1 cellular context compared by ENCODE assay signal in the genomic region with DNA sequence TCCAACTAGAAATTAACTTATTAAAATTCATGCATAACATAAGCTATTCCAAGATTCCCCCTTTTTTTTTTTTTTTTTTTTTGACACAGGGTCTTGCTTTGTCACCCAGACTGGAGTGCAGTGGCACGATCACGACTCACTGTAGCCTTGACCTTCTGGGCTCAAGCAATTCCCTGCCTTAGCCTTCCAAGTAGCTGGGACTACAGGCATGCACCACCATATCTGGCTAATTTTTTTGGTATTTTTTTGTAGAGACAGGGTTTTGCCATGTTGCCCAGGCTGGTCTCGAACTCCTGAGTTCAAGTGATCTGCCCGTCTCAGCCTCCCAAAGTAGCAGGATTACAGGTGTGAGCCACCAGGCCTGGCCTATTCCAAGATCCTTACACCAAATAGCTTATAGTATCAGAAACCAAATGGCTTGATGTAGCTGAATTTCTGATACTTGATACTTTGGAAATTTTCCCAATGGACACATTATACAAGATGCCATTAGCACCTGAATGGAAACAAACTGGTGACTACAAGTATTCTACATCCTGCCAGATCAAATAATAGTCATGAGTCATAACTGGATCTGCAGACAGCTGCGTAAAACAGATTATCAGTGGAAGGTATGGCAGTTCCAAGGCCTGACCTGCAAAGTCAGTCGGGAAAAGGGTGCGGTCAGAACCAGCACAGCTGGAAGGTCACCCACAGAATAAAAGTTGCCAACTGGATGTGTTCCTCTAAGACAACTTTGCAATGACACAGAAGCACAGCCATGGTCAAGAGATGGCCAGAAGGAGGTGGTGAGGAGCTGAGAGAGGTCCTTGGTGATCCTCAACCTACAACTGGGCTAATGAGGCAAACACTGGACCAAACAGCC.
TF ChIP-seq lines count a peak whose summit lies in the region.

No MANE protein-coding gene starts in this region.

TF ChIP-seq in K562, 482 proteins besides CTCF, POLR2A, EP300 and RAD21 (continued from another document and continues in another):
- TF ChIP-seq, protein P1, sequence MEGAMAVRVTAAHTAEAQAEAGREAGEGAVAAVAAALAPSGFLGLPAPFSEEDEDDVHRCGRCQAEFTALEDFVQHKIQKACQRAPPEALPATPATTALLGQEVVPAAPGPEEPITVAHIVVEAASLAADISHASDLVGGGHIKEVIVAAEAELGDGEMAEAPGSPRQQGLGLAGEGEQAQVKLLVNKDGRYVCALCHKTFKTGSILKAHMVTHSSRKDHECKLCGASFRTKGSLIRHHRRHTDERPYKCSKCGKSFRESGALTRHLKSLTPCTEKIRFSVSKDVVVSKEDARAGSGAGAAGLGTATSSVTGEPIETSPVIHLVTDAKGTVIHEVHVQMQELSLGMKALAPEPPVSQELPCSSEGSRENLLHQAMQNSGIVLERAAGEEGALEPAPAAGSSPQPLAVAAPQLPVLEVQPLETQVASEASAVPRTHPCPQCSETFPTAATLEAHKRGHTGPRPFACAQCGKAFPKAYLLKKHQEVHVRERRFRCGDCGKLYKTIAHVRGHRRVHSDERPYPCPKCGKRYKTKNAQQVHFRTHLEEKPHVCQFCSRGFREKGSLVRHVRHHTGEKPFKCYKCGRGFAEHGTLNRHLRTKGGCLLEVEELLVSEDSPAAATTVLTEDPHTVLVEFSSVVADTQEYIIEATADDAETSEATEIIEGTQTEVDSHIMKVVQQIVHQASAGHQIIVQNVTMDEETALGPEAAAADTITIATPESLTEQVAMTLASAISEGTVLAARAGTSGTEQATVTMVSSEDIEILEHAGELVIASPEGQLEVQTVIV (CRISPR knock-in tag; IDR thresholded peaks at IDR 0.05; ENCODE audit: borderline replicate concordance), result no peak
- TF ChIP-seq NONO (IDR thresholded peaks at IDR 0.05; ENCODE audit: low read depth in 2 of 2, low read length in 1 of 2), result no peak
- no peak for TF ChIP-seq NFYB (IDR thresholded peaks at IDR 0.05; ENCODE audit: extremely low read depth, insufficient read length)
- TF ChIP-seq TSC22D4 (tag; IDR thresholded peaks at IDR 0.05), result no peak
- TF ChIP-seq NCOR1 (IDR thresholded peaks at IDR 0.05), result peak; percentile 82
- TF ChIP-seq, protein P2, sequence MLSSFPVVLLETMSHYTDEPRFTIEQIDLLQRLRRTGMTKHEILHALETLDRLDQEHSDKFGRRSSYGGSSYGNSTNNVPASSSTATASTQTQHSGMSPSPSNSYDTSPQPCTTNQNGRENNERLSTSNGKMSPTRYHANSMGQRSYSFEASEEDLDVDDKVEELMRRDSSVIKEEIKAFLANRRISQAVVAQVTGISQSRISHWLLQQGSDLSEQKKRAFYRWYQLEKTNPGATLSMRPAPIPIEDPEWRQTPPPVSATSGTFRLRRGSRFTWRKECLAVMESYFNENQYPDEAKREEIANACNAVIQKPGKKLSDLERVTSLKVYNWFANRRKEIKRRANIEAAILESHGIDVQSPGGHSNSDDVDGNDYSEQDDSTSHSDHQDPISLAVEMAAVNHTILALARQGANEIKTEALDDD (IDR thresholded peaks at IDR 0.05), result peak; percentile 93
- TF ChIP-seq ZFP1 (CRISPR knock-in tag; IDR thresholded peaks at IDR 0.05), result no peak
- 0 out of 2 replicates have a peak, but pooled peaks have one; percentile 9 for TF ChIP-seq CC2D1A (IDR thresholded peaks at IDR 0.05)
- no peak for TF ChIP-seq ZNF57 (CRISPR knock-in tag; IDR thresholded peaks at IDR 0.05)
- TF ChIP-seq GABPB1 (CRISPR knock-in tag; IDR thresholded peaks at IDR 0.05), result no peak
- TF ChIP-seq, protein P3, sequence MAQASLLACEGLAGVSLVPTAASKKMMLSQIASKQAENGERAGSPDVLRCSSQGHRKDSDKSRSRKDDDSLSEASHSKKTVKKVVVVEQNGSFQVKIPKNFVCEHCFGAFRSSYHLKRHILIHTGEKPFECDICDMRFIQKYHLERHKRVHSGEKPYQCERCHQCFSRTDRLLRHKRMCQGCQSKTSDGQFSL (CRISPR knock-in tag; IDR thresholded peaks at IDR 0.05), result no peak
- TF ChIP-seq, protein P3 (tag; IDR thresholded peaks at IDR 0.05), result no peak
- TF ChIP-seq ZFX (CRISPR knock-in tag; IDR thresholded peaks at IDR 0.05), result peak; percentile 35; the same call in 1 of the 2 replicates
- TF ChIP-seq SLC30A9 (CRISPR knock-in tag; IDR thresholded peaks at IDR 0.05), result no peak
- TF ChIP-seq FOXK2 (conservative IDR thresholded peaks at IDR 0.05 in 1 of 2, IDR thresholded peaks at IDR 0.05 in 1 of 2; ENCODE audit: low read depth in 2 of 2), result peak; percentile 11 to 40; a peak in 1 of 4 replicates
- no peak for TF ChIP-seq BRCA1 (IDR thresholded peaks at IDR 0.05)
- TF ChIP-seq BRCA1 (CRISPR knock-in tag; IDR thresholded peaks at IDR 0.05), result no peak
- peak; percentile 57 for TF ChIP-seq FOXM1 (IDR thresholded peaks at IDR 0.05; ENCODE audit: low read depth)
- no peak for TF ChIP-seq FOXM1 (CRISPR knock-in tag; IDR thresholded peaks at IDR 0.05; ENCODE audit: low read depth)
- TF ChIP-seq U2AF1 (optimal IDR thresholded peaks at IDR 0.05; ENCODE audit: low read depth, low read length), result no peak
- TF ChIP-seq HCFC1 (IDR thresholded peaks at IDR 0.05; ENCODE audit: low read depth, low read length), result no peak
- no peak for TF ChIP-seq HOXB6 (CRISPR knock-in tag; IDR thresholded peaks at IDR 0.05; ENCODE audit: borderline replicate concordance)
- no peak for TF ChIP-seq MIER1 (IDR thresholded peaks at IDR 0.05; ENCODE audit: low read depth)
- peak; percentile 69 for TF ChIP-seq FOS (IDR thresholded peaks at IDR 0.05; ENCODE audit: extremely low read depth, insufficient read length)
- no peak for TF ChIP-seq ZBTB1 (CRISPR knock-in tag; IDR thresholded peaks at IDR 0.05; ENCODE audit: borderline replicate concordance, low read depth)
- no peak for TF ChIP-seq RBFOX2 (IDR thresholded peaks at IDR 0.05; ENCODE audit: low read depth, low read length)
- TF ChIP-seq ZFP30 (CRISPR knock-in tag; IDR thresholded peaks at IDR 0.05; ENCODE audit: borderline replicate concordance), result no peak
- TF ChIP-seq CREM (IDR thresholded peaks at IDR 0.05; ENCODE audit: low read depth), result peak; percentile 67
- no peak for TF ChIP-seq U2AF2 (optimal IDR thresholded peaks at IDR 0.05; ENCODE audit: low read depth, low read length)
- TF ChIP-seq ELF4 (CRISPR knock-in tag; IDR thresholded peaks at IDR 0.05), result no peak
- TF ChIP-seq, protein P4, sequence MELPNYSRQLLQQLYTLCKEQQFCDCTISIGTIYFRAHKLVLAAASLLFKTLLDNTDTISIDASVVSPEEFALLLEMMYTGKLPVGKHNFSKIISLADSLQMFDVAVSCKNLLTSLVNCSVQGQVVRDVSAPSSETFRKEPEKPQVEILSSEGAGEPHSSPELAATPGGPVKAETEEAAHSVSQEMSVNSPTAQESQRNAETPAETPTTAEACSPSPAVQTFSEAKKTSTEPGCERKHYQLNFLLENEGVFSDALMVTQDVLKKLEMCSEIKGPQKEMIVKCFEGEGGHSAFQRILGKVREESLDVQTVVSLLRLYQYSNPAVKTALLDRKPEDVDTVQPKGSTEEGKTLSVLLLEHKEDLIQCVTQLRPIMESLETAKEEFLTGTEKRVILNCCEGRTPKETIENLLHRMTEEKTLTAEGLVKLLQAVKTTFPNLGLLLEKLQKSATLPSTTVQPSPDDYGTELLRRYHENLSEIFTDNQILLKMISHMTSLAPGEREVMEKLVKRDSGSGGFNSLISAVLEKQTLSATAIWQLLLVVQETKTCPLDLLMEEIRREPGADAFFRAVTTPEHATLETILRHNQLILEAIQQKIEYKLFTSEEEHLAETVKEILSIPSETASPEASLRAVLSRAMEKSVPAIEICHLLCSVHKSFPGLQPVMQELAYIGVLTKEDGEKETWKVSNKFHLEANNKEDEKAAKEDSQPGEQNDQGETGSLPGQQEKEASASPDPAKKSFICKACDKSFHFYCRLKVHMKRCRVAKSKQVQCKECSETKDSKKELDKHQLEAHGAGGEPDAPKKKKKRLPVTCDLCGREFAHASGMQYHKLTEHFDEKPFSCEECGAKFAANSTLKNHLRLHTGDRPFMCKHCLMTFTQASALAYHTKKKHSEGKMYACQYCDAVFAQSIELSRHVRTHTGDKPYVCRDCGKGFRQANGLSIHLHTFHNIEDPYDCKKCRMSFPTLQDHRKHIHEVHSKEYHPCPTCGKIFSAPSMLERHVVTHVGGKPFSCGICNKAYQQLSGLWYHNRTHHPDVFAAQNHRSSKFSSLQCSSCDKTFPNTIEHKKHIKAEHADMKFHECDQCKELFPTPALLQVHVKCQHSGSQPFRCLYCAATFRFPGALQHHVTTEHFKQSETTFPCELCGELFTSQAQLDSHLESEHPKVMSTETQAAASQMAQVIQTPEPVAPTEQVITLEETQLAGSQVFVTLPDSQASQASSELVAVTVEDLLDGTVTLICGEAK (IDR thresholded peaks at IDR 0.05), result no peak
- TF ChIP-seq, protein P4 (CRISPR knock-in tag; IDR thresholded peaks at IDR 0.05), result no peak
- TF ChIP-seq RB1 (IDR thresholded peaks at IDR 0.05; ENCODE audit: low read depth), result no peak
- TF ChIP-seq RBM14 (IDR thresholded peaks at IDR 0.05; ENCODE audit: borderline replicate concordance, insufficient read depth, low read depth, low read length), result no peak
- TF ChIP-seq, protein P5, sequence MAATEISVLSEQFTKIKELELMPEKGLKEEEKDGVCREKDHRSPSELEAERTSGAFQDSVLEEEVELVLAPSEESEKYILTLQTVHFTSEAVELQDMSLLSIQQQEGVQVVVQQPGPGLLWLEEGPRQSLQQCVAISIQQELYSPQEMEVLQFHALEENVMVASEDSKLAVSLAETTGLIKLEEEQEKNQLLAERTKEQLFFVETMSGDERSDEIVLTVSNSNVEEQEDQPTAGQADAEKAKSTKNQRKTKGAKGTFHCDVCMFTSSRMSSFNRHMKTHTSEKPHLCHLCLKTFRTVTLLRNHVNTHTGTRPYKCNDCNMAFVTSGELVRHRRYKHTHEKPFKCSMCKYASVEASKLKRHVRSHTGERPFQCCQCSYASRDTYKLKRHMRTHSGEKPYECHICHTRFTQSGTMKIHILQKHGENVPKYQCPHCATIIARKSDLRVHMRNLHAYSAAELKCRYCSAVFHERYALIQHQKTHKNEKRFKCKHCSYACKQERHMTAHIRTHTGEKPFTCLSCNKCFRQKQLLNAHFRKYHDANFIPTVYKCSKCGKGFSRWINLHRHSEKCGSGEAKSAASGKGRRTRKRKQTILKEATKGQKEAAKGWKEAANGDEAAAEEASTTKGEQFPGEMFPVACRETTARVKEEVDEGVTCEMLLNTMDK (IDR thresholded peaks at IDR 0.05; ENCODE audit: borderline replicate concordance, insufficient read depth, low read depth, low read length, poor library complexity, severe bottlenecking), result no peak
- TF ChIP-seq NR2C1 (IDR thresholded peaks at IDR 0.05), result peak; percentile 56
- TF ChIP-seq NR2C1 (tag; IDR thresholded peaks at IDR 0.05), result 0 out of 2 replicates have a peak, but pooled peaks have one; percentile 24
- TF ChIP-seq ZNF766 (CRISPR knock-in tag; conservative IDR thresholded peaks at IDR 0.05), result peak; percentile 63; the same call in 1 of the 2 replicates
- peak; percentile 62 for TF ChIP-seq C11orf30 (IDR thresholded peaks at IDR 0.05; ENCODE audit: low read depth)
- no peak for TF ChIP-seq EGR1 (conservative IDR thresholded peaks at IDR 0.05)
- peak; percentile 80 for TF ChIP-seq NFE2 (IDR thresholded peaks at IDR 0.05; ENCODE audit: low read depth)
- TF ChIP-seq CCAR2 (IDR thresholded peaks at IDR 0.05; ENCODE audit: low read depth, low read length), result no peak
- TF ChIP-seq SMC3 (conservative IDR thresholded peaks at IDR 0.05; ENCODE audit: insufficient read depth, low read depth, low read length), result no peak
- no peak for TF ChIP-seq RBM25 (IDR thresholded peaks at IDR 0.05; ENCODE audit: low read depth, low read length, severe bottlenecking)
- no peak for TF ChIP-seq MTF1 (CRISPR knock-in tag; IDR thresholded peaks at IDR 0.05; ENCODE audit: borderline replicate concordance)
- TF ChIP-seq, protein P6, sequence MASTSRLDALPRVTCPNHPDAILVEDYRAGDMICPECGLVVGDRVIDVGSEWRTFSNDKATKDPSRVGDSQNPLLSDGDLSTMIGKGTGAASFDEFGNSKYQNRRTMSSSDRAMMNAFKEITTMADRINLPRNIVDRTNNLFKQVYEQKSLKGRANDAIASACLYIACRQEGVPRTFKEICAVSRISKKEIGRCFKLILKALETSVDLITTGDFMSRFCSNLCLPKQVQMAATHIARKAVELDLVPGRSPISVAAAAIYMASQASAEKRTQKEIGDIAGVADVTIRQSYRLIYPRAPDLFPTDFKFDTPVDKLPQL (IDR thresholded peaks at IDR 0.05; ENCODE audit: extremely low read depth, insufficient read length), result no peak
- no peak for TF ChIP-seq COPS2 (conservative IDR thresholded peaks at IDR 0.05)
- TF ChIP-seq GABPA (tag; conservative IDR thresholded peaks at IDR 0.05; ENCODE audit: low read depth), result no peak
- TF ChIP-seq SRSF9 (IDR thresholded peaks at IDR 0.05; ENCODE audit: borderline replicate concordance, low read depth, low read length), result no peak
- peak; percentile 95 for TF ChIP-seq SMARCE1 (IDR thresholded peaks at IDR 0.05)
- no peak; the same call in 1 of the 2 replicates for TF ChIP-seq ZNF143 (CRISPR knock-in tag; IDR thresholded peaks at IDR 0.05)
- no peak for TF ChIP-seq ZNF561 (CRISPR knock-in tag; conservative IDR thresholded peaks at IDR 0.05)
- TF ChIP-seq CBX1 (IDR thresholded peaks at IDR 0.05; ENCODE audit: low read depth), result no peak
- TF ChIP-seq SMARCC2 (IDR thresholded peaks at IDR 0.05; ENCODE audit: low read depth), result peak; percentile 93
- TF ChIP-seq PCBP1 (IDR thresholded peaks at IDR 0.05; ENCODE audit: low read depth, low read length, poor library complexity, severe bottlenecking), result no peak
